ENCODE assay signal across 2 cellular contexts in the genomic region with DNA sequence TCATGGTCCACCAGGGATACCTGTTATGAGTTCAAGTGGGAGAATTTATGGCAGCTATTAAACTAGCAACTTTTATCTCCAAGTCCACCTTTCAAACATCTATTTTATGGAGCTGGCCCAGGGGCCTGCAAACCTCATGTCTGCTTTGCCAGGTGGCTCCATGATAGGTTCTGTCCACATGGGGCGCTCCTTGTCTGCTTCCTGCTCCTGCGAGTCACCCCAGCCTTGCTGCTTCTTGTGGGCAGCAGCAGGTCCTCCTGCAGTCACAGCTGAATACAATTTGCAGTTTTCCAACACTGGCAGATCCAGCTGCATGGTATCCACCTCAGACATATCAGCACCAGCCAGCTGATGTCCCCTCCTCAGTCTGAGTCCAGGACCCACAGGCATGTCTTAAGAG.
TF ChIP-seq lines count a peak whose summit lies in the region.

No MANE protein-coding gene starts in this region.

TF ChIP-seq in SK-N-SH, 30 proteins besides CTCF, POLR2A, EP300 and RAD21 (continued from another document):
- TF ChIP-seq, protein P1, sequence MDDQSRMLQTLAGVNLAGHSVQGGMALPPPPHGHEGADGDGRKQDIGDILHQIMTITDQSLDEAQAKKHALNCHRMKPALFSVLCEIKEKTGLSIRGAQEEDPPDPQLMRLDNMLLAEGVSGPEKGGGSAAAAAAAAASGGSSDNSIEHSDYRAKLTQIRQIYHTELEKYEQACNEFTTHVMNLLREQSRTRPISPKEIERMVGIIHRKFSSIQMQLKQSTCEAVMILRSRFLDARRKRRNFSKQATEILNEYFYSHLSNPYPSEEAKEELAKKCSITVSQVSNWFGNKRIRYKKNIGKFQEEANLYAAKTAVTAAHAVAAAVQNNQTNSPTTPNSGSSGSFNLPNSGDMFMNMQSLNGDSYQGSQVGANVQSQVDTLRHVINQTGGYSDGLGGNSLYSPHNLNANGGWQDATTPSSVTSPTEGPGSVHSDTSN (IDR thresholded peaks at IDR 0.05): no peak
- TF ChIP-seq, protein P2, sequence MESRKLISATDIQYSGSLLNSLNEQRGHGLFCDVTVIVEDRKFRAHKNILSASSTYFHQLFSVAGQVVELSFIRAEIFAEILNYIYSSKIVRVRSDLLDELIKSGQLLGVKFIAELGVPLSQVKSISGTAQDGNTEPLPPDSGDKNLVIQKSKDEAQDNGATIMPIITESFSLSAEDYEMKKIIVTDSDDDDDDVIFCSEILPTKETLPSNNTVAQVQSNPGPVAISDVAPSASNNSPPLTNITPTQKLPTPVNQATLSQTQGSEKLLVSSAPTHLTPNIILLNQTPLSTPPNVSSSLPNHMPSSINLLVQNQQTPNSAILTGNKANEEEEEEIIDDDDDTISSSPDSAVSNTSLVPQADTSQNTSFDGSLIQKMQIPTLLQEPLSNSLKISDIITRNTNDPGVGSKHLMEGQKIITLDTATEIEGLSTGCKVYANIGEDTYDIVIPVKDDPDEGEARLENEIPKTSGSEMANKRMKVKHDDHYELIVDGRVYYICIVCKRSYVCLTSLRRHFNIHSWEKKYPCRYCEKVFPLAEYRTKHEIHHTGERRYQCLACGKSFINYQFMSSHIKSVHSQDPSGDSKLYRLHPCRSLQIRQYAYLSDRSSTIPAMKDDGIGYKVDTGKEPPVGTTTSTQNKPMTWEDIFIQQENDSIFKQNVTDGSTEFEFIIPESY (IDR thresholded peaks at IDR 0.05; ENCODE audit: borderline replicate concordance, low read depth): no peak
- TF ChIP-seq GATA2 (CRISPR knock-in tag; IDR thresholded peaks at IDR 0.05) (no peak), MEF2A (IDR thresholded peaks at IDR 0.05; ENCODE audit: borderline replicate concordance, low read depth) (no peak), POLR2AphosphoS5 (IDR thresholded peaks at IDR 0.05; ENCODE audit: low read depth, low read length) (no peak), RFX5 (IDR thresholded peaks at IDR 0.05; ENCODE audit: low read length) (no peak), NFIC (IDR thresholded peaks at IDR 0.05; ENCODE audit: borderline replicate concordance) (no peak), TCF12 (IDR thresholded peaks at IDR 0.05) (no peak), RCOR1 (IDR thresholded peaks at IDR 0.05; ENCODE audit: low read length) (no peak)
- TF ChIP-seq, protein P3, sequence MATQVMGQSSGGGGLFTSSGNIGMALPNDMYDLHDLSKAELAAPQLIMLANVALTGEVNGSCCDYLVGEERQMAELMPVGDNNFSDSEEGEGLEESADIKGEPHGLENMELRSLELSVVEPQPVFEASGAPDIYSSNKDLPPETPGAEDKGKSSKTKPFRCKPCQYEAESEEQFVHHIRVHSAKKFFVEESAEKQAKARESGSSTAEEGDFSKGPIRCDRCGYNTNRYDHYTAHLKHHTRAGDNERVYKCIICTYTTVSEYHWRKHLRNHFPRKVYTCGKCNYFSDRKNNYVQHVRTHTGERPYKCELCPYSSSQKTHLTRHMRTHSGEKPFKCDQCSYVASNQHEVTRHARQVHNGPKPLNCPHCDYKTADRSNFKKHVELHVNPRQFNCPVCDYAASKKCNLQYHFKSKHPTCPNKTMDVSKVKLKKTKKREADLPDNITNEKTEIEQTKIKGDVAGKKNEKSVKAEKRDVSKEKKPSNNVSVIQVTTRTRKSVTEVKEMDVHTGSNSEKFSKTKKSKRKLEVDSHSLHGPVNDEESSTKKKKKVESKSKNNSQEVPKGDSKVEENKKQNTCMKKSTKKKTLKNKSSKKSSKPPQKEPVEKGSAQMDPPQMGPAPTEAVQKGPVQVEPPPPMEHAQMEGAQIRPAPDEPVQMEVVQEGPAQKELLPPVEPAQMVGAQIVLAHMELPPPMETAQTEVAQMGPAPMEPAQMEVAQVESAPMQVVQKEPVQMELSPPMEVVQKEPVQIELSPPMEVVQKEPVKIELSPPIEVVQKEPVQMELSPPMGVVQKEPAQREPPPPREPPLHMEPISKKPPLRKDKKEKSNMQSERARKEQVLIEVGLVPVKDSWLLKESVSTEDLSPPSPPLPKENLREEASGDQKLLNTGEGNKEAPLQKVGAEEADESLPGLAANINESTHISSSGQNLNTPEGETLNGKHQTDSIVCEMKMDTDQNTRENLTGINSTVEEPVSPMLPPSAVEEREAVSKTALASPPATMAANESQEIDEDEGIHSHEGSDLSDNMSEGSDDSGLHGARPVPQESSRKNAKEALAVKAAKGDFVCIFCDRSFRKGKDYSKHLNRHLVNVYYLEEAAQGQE (IDR thresholded peaks at IDR 0.05; ENCODE audit: low read depth, low read length): no peak
- TF ChIP-seq, protein P4, sequence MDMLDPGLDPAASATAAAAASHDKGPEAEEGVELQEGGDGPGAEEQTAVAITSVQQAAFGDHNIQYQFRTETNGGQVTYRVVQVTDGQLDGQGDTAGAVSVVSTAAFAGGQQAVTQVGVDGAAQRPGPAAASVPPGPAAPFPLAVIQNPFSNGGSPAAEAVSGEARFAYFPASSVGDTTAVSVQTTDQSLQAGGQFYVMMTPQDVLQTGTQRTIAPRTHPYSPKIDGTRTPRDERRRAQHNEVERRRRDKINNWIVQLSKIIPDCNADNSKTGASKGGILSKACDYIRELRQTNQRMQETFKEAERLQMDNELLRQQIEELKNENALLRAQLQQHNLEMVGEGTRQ (IDR thresholded peaks at IDR 0.05; ENCODE audit: borderline replicate concordance, low read depth, low read length): no peak
TF ChIP-seq in SK-N-SH: peak in this region for 0.

TF ChIP-seq in SK-N-SH treated with all-trans-retinoic acid at 6 μM for 48 hours, 23 proteins besides CTCF, POLR2A, EP300 and RAD21 (continued from another document):
- TF ChIP-seq, protein P5, sequence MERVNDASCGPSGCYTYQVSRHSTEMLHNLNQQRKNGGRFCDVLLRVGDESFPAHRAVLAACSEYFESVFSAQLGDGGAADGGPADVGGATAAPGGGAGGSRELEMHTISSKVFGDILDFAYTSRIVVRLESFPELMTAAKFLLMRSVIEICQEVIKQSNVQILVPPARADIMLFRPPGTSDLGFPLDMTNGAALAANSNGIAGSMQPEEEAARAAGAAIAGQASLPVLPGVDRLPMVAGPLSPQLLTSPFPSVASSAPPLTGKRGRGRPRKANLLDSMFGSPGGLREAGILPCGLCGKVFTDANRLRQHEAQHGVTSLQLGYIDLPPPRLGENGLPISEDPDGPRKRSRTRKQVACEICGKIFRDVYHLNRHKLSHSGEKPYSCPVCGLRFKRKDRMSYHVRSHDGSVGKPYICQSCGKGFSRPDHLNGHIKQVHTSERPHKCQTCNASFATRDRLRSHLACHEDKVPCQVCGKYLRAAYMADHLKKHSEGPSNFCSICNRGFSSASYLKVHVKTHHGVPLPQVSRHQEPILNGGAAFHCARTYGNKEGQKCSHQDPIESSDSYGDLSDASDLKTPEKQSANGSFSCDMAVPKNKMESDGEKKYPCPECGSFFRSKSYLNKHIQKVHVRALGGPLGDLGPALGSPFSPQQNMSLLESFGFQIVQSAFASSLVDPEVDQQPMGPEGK (CRISPR knock-in tag; IDR thresholded peaks at IDR 0.05; ENCODE audit: borderline replicate concordance): no peak
- no peak for TF ChIP-seq ISL1 (CRISPR knock-in tag; IDR thresholded peaks at IDR 0.05)
- TF ChIP-seq ZC3H10 (CRISPR knock-in tag; IDR thresholded peaks at IDR 0.05): no peak
- TF ChIP-seq CSDC2 (CRISPR knock-in tag; IDR thresholded peaks at IDR 0.05): no peak
- TF ChIP-seq ZFP30 (CRISPR knock-in tag; IDR thresholded peaks at IDR 0.05): no peak
- no peak for TF ChIP-seq ZNF70 (CRISPR knock-in tag; IDR thresholded peaks at IDR 0.05)
- TF ChIP-seq GLIS3 (CRISPR knock-in tag; IDR thresholded peaks at IDR 0.05): no peak
- no peak for TF ChIP-seq ZFP3 (CRISPR knock-in tag; IDR thresholded peaks at IDR 0.05)
- TF ChIP-seq, protein P6, sequence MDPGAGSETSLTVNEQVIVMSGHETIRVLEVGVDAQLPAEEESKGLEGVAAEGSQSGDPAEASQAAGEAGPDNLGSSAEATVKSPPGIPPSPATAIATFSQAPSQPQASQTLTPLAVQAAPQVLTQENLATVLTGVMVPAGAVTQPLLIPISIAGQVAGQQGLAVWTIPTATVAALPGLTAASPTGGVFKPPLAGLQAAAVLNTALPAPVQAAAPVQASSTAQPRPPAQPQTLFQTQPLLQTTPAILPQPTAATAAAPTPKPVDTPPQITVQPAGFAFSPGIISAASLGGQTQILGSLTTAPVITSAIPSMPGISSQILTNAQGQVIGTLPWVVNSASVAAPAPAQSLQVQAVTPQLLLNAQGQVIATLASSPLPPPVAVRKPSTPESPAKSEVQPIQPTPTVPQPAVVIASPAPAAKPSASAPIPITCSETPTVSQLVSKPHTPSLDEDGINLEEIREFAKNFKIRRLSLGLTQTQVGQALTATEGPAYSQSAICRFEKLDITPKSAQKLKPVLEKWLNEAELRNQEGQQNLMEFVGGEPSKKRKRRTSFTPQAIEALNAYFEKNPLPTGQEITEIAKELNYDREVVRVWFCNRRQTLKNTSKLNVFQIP (CRISPR knock-in tag; IDR thresholded peaks at IDR 0.05; ENCODE audit: borderline replicate concordance, low read depth): no peak
- no peak for TF ChIP-seq ZNF565 (CRISPR knock-in tag; conservative IDR thresholded peaks at IDR 0.05; ENCODE audit: low read depth)
- TF ChIP-seq SNAI2 (CRISPR knock-in tag; IDR thresholded peaks at IDR 0.05): no peak
- no peak for TF ChIP-seq TCF4 (CRISPR knock-in tag; IDR thresholded peaks at IDR 0.05; ENCODE audit: borderline replicate concordance)
TF ChIP-seq in SK-N-SH treated with all-trans-retinoic acid at 6 μM for 48 hours: peak in this region for 0.
